ENCODE assay signal across 13 cellular contexts in the genomic region with DNA sequence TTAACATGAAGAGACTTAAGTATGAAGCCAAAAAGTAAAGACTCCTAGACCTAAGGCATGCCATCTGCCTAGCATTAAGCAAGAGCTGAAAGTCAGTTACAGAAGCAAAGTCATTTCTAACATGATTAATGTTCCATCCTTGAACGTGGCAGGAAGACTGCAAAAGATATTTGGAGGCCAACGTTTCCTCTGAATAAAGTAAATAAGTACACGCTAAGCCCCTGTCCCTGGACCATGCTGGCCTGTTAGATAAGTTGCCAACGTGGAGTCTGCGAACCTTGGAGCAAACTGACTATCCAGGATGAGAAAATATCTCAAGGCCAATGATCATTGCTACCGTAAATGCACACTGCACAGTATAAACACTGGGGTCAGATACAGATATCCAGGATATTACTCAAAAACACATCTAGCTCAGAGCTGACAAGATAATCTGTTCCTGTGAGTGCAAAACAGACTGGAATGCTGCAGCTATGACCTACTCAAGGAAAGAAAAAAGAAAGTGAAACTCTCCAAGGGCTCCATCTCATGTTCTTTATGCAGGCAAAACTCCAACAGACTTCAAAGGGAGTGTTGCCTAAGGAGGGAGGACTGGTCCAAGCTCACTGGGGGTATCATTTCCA.
DNase-seq lines count a peak whose midpoint lies in the region; ATAC-seq and TF ChIP-seq lines count a peak whose summit lies in the region.
"Had no signal": no experiment of that assay in that cellular context is flagged by ENCODE, and none has a peak within 500 bp of the region (broad histone marks: within the 10 kb centered on the region; RNA-seq: fewer than 3 reads in every experiment).

No MANE protein-coding gene starts in this region.

- H3K9me3 Mint-ChIP-seq in CD14-positive monocyte = peaks cover 0 to 2% (median 0%) of the 10 kb centered on the region in 7 donors
- H3K9me3 Mint-ChIP-seq in effector memory CD8-positive, alpha-beta T cell = no peaks in the 10 kb centered on the region
- H3K9me3 Mint-ChIP-seq: activated T-cell treated with anti-CD3 and anti-CD28 coated beads, Interleukin-2, amount 50 U/mL, for 72 hours had no signal

- H3K27ac Mint-ChIP-seq in CD14-positive monocyte = peak overlapping the region in 3 of 7 donors; percentile 7 to 46 (median 23)
- H3K27ac Mint-ChIP-seq in effector memory CD8-positive, alpha-beta T cell = no peak overlapping the region
- H3K27ac Mint-ChIP-seq: activated T-cell treated with anti-CD3 and anti-CD28 coated beads, Interleukin-2, amount 50 U/mL, for 72 hours; T-cell had no signal

- peak overlapping the region; percentile 39 for H3K4me3 ChIP-seq in fibroblast of the aortic adventitia (ENCODE audit: low read depth, low read length)
- H3K4me3 ChIP-seq in osteoblast (ENCODE audit: insufficient read depth, low read length) = peak overlapping the region; percentile 57

- H3K9me3 ChIP-seq in osteoblast (ENCODE audit: low read depth, low read length) = no peaks in the 10 kb centered on the region

- H3K36me3 Mint-ChIP-seq in CD14-positive monocyte = no peaks in the 10 kb centered on the region
- no peaks in the 10 kb centered on the region for H3K36me3 Mint-ChIP-seq in effector memory CD8-positive, alpha-beta T cell (ENCODE audit: insufficient read depth)
- H3K36me3 Mint-ChIP-seq: T-cell had no signal

- DNase-seq in CD14-positive monocyte (ENCODE audit: low spot score) = no peak
- DNase-seq in NOMO-1 treated with DMSO at 0.1 percent for 48 hours (lab: John Stamatoyannopoulos, UW; ENCODE audit: unreplicated experiment) = peak; percentile 74
- DNase-seq in fibroblast of the aortic adventitia (ENCODE audit: low read depth) = peak; percentile 54
- DNase-seq in osteoblast (ENCODE audit: insufficient read length, low spot score, missing footprints) = peak; percentile 35
- no peak for DNase-seq in effector memory CD8-positive, alpha-beta T cell
- no peak for DNase-seq in NCI-H526 treated with DMSO at 0.1 percent for 48 hours (lab: John Stamatoyannopoulos, UW)
- DNase-seq in stimulated activated CD4-positive, alpha-beta T cell treated with anti-CD3 and anti-CD28 coated beads, Interleukin-12 subunit alpha, Interleukin-12 subunit beta, amount 100 ng/mL, for 4 hours = no peak
- DNase-seq: activated T-cell treated with anti-CD3 and anti-CD28 coated beads, Interleukin-2, amount 50 U/mL, for 72 hours; T-cell had no signal

- ATAC-seq in GM19324 (IDR thresholded peaks at IDR 0.05; ENCODE audit: low FRiP score, unreplicated experiment) = no peak
- no peak for ATAC-seq in effector memory CD8-positive, alpha-beta T cell (replicated peaks)
- ATAC-seq: activated T-cell treated with anti-CD3 and anti-CD28 coated beads, Interleukin-2, amount 50 U/mL, for 72 hours; HCT116; T-cell had no signal

- peak overlapping the region; percentile 77 for H3K4me2 ChIP-seq in osteoblast (ENCODE audit: insufficient read depth, low read length)

- no peaks in the 10 kb centered on the region for H4K20me1 ChIP-seq in osteoblast (ENCODE audit: insufficient read depth, low read length)

- intact Hi-C loops in CD14-positive monocyte (cut with micrococcal nuclease) = no loop called here

- H3K4me1 ChIP-seq in osteoblast (ENCODE audit: insufficient read depth, low read length) = peaks cover 9% of the 10 kb centered on the region

- H3K4me3 Mint-ChIP-seq in CD14-positive monocyte = peak overlapping the region; percentile 64 to 86
- no peak overlapping the region for H3K4me3 Mint-ChIP-seq in effector memory CD8-positive, alpha-beta T cell
- H3K4me3 Mint-ChIP-seq: neural crest cell, T-cell had no signal

- no peaks in the 10 kb centered on the region for H3K27me3 ChIP-seq in osteoblast (ENCODE audit: insufficient read depth, low read length)

- H3K79me2 ChIP-seq in osteoblast (ENCODE audit: insufficient read depth, low read length) = no peaks in the 10 kb centered on the region

- TF ChIP-seq CTCF in CD14-positive monocyte (IDR thresholded peaks at IDR 0.05) (no peak), fibroblast of the aortic adventitia (IDR thresholded peaks at IDR 0.05; ENCODE audit: insufficient read depth, low read length) (no peak), osteoblast (IDR thresholded peaks at IDR 0.05; ENCODE audit: extremely low read depth, low read depth, low read length) (no peak)

- H3K27me3 Mint-ChIP-seq in CD14-positive monocyte (ENCODE audit: low read depth in 3 of 3) = peaks cover 0 to 3% (median 0%) of the 10 kb centered on the region in 3 donors
- no peaks in the 10 kb centered on the region for H3K27me3 Mint-ChIP-seq in effector memory CD8-positive, alpha-beta T cell
- H3K27me3 Mint-ChIP-seq: T-cell had no signal

- H3K4me1 Mint-ChIP-seq in CD14-positive monocyte = peaks cover 24% of the 10 kb centered on the region
- peaks cover 0 to 5% of the 10 kb centered on the region in 2 donors for H3K4me1 Mint-ChIP-seq in effector memory CD8-positive, alpha-beta T cell (ENCODE audit: low read depth in 2 of 2)

- H2AFZ ChIP-seq in osteoblast (ENCODE audit: low read length) = peak overlapping the region; percentile 82

- no peaks in the 10 kb centered on the region for H3K36me3 ChIP-seq in osteoblast (ENCODE audit: insufficient read depth, low read length)

- H3K27ac ChIP-seq in osteoblast (ENCODE audit: low read depth, low read length) = no peak overlapping the region
- H3K27ac ChIP-seq: epithelial cell of prostate had no signal

Comparison
In these comparisons a context has a peak if more than half of its experiments do, and no peak if none do; other contexts are left out.
1. DNase-seq: peak in NOMO-1 treated with DMSO at 0.1 percent for 48 hours (single experiment), fibroblast of the aortic adventitia (single experiment) and osteoblast (single experiment); none in CD14-positive monocyte (single experiment), effector memory CD8-positive, alpha-beta T cell (0 of 3), NCI-H526 treated with DMSO at 0.1 percent for 48 hours (single experiment) and stimulated activated CD4-positive, alpha-beta T cell treated with anti-CD3 and anti-CD28 coated beads, Interleukin-12 subunit alpha, Interleukin-12 subunit beta, amount 100 ng/mL, for 4 hours (single experiment).
2. H3K4me3 Mint-ChIP-seq: peak in CD14-positive monocyte (2 of 2); none in effector memory CD8-positive, alpha-beta T cell (0 of 2).